In the genomic region with DNA sequence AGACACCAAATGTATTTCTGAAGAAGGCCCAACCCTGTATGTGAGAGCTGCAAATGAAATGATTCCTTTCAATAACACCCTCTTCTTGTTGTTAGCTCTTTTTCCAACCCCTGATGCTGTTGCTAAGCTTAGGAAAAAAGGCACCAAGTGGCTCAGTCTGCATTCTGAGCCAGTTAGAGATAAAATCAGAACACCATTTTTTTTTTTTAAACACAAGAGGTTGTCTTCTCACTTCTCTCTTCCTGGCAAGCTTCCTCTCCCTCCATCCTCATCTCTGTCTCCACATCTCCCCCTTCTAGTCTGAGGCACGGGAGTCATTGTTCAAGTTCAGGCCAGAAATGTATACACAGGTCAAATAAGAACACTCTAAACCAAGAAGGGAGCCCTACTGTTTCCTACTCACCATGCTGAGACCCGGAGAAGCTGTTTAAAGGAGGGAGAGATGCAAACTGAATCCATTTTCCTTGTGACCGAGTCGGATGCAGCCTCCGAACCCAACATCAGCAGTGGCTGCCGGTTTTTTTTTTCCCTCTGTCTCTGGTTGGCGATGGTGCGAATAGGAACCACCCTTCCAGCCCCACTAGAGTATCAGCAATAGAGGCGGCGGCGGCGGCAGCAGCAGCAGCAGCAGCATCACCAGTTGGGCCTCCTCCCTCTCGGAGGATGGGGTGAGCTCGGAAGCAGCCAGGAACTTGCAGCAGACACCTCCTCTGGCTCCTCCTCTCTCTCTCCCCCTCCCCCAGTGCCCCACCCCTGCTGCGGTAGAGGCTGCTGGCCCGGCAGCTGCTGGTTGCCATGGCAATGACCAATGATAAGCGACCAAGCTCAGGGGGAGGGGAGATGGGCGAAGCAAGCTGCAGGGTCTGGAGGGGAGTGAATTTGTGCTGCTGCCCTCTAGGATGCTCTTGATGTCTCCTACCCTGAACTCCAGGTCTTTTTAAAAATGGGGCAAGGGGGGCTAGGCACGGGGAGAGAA, we compare ENCODE assay signal across 8 cellular contexts. TPM values are rescaled to one million over a fixed set of nuclear protein-coding genes. Genes with fewer than 3 reads are reported as not detected.
A peak's percentile ranks its signal among the peaks of the same experiment; 100 is the strongest.
DNase-seq lines count a peak whose midpoint lies in the region; ATAC-seq and TF ChIP-seq lines count a peak whose summit lies in the region.

Gene JAKMIP2, minus strand, starts transcription at position 676 of the 976 bp plus-strand sequence. CDS start 110,922 bp downstream, outside the sequence.

- H3K23ac ChIP-seq in trophoblast cell (ENCODE audit: low read length) = no peak within 1 kb of the TSS

- H3K4me1 ChIP-seq in trophoblast cell (ENCODE audit: control insufficient read depth in 1 of 2, insufficient read depth in 2 of 2, low read length in 2 of 2) (peaks cover 4 to 5% of the 10 kb centered on the region in 2 experiments), tibial artery (peaks cover 0 to 8% (median 2%) of the 10 kb centered on the region in 4 donors)

- H2BK12ac ChIP-seq in trophoblast cell (ENCODE audit: low read length) = no peak within 1 kb of the TSS

- H3K9me3 ChIP-seq in trophoblast cell (ENCODE audit: insufficient read depth, low read depth, low read length) = no peaks in the 10 kb centered on the region
- H3K9me3 ChIP-seq in tibial artery = no peaks in the 10 kb centered on the region

- H3K9ac ChIP-seq in trophoblast cell (ENCODE audit: low read length) = no peak within 1 kb of the TSS

- TF ChIP-seq CTCF in RWPE1 (conservative IDR thresholded peaks at IDR 0.05; ENCODE audit: low read depth) = no peak
- TF ChIP-seq CTCF in tibial artery (IDR thresholded peaks at IDR 0.05) = no peak

- no peak within 1 kb of the TSS for H3K4ac ChIP-seq in trophoblast cell (ENCODE audit: low read depth, low read length)

- no peak within 1 kb of the TSS for H2AK5ac ChIP-seq in trophoblast cell (ENCODE audit: low read length)

- intact Hi-C loops in head of caudate nucleus (cut with DNase I) = loop anchor here (5.0 kb wide), 1 partner anchor 45 kb away; no protein-coding TSS in a partner anchor
- intact Hi-C loops in tibial artery (cut with DNase I; ENCODE audit: low total_unique reads) = no loop called here

- H3K4me2 ChIP-seq in trophoblast cell (ENCODE audit: low read length) = peak within 1 kb of the TSS; percentile 63

- H3K79me1 ChIP-seq in trophoblast cell (ENCODE audit: low read length) = no peaks in the 10 kb centered on the region

- no peak within 1 kb of the TSS for H4K12ac ChIP-seq in trophoblast cell (ENCODE audit: low read depth, low read length)

- no peak within 1 kb of the TSS for H3K14ac ChIP-seq in trophoblast cell (ENCODE audit: low read length)

- DNase-seq in CD1c-positive myeloid dendritic cell (ENCODE audit: extremely low spot score) = peak; percentile 68
- DNase-seq in LHCN-M2 (ENCODE audit: low read depth) = peak; percentile 65
- peak; percentile 39 for DNase-seq in RWPE1 (ENCODE audit: low spot score)
- peak; percentile 89 for DNase-seq in activated naive CD4-positive, alpha-beta T cell treated with Interleukin-2 at 50 U/mL for 16 hours
- DNase-seq in head of caudate nucleus = peak; percentile 92 to 100 (median 98)
- DNase-seq in trophoblast cell = no peak
- peak; percentile 24 to 64 for DNase-seq in tibial artery

- no peaks in the 10 kb centered on the region for H3K27me3 ChIP-seq in trophoblast cell (ENCODE audit: insufficient read depth, low read length)
- H3K27me3 ChIP-seq in tibial artery = no peaks in the 10 kb centered on the region

- H3K27ac ChIP-seq in RWPE1 = no peak within 1 kb of the TSS
- H3K27ac ChIP-seq in trophoblast cell (ENCODE audit: low read depth, low read length) = no peak within 1 kb of the TSS
- no peak within 1 kb of the TSS for H3K27ac ChIP-seq in tibial artery

- no peak within 1 kb of the TSS for H4K91ac ChIP-seq in trophoblast cell (ENCODE audit: low read depth, low read length)

- no peaks in the 10 kb centered on the region for H3K79me2 ChIP-seq in trophoblast cell (ENCODE audit: control insufficient read depth, insufficient read depth, low read length, poor library complexity)

- no peak within 1 kb of the TSS for H3K18ac ChIP-seq in trophoblast cell (ENCODE audit: low read length)

- H2BK5ac ChIP-seq in trophoblast cell (ENCODE audit: low read depth, low read length, poor library complexity) = no peak within 1 kb of the TSS

- no peak within 1 kb of the TSS for H2AFZ ChIP-seq in trophoblast cell (ENCODE audit: insufficient read depth, low read length, poor library complexity)

- no CpG with 5 or more reads among the region's 19 CpGs for WGBS in trophoblast cell (ENCODE audit: extremely low coverage, insufficient coverage, insufficient read length)

- H3K4me3 ChIP-seq in trophoblast cell (ENCODE audit: low read depth, low read length) = no peak within 1 kb of the TSS
- H3K4me3 ChIP-seq in tibial artery = peak within 1 kb of the TSS; percentile 14 to 19

- no peak within 1 kb of the TSS for H2BK120ac ChIP-seq in trophoblast cell (ENCODE audit: insufficient read depth, low read length, poor library complexity)

- peak; percentile 93 for ATAC-seq in GM21390 (IDR thresholded peaks at IDR 0.05; ENCODE audit: unreplicated experiment)

- CTCF ChIA-PET in RWPE1 (lab: Yijun Ruan, JAX) = interaction anchor here (0.6 to 0.9 kb wide), 3 partner anchors 40 to 1209 kb away, joined by 3 to 8 read pairs (median 6); no protein-coding TSS in a partner anchor

- POLR2A ChIA-PET in RWPE1 (lab: Yijun Ruan, JAX; ENCODE audit: low non-redundant PET) = no interaction called here

- H4K8ac ChIP-seq in trophoblast cell (ENCODE audit: low read depth, low read length) = no peak within 1 kb of the TSS

- H3K36me3 ChIP-seq in trophoblast cell (ENCODE audit: control insufficient read depth in 1 of 2, insufficient read depth in 2 of 2, low read length in 2 of 2) = no peaks in the 10 kb centered on the region
- H3K36me3 ChIP-seq in tibial artery = no peaks in the 10 kb centered on the region

RNA-seq across cellular contexts. Expression of gene JAKMIP2, which starts in this region (rescaled TPM):
- total RNA-seq in LHCN-M2 (2014; rRNA removed) = 0.06 and 0.52 TPM in 2 replicates
- 0.67 TPM for polyA plus RNA-seq in LHCN-M2 (2012)
- polyA plus RNA-seq in trophoblast cell (2013) = 0.26 TPM in 2 replicates

Comparison
In these comparisons a context has a peak if more than half of its experiments do, and no peak if none do; other contexts are left out.
1. Peak in DNase-seq in LHCN-M2; RNA of the gene not detected or under 1 TPM.
2. DNase-seq: peak in CD1c-positive myeloid dendritic cell (single experiment), RWPE1 (single experiment), activated naive CD4-positive, alpha-beta T cell treated with Interleukin-2 at 50 U/mL for 16 hours (single experiment), head of caudate nucleus (42 of 42) and tibial artery (2 of 2); none in trophoblast cell (0 of 2).